In the genomic region with DNA sequence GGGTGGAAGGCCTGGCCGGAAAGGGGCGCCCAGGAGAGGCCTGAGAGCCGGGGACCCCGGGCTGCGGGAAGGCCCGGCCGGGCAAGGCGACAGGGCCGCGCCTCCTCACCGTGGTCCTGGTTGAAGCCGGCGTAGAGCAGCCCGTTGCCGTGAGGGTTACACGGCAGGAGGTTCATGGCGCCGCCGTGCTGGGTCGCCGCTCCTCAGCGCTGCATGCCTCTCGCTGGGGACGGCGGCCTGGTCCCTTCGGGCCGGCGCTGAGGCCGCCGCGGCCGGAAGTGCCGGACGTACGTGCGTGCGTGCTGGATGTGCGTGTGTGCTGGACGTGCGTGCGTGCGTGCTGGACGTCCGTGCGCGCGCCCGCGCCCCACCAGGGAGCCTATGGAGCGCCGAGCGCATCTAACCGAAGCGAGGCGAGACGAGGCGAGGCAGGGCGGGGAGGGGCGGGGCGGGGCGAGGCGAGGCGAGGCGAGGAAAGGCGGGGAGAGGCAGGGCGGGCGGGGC, we compare ENCODE assay signal across 8 cellular contexts. TPM values are rescaled to one million over a fixed set of nuclear protein-coding genes. Genes with fewer than 3 reads are reported as not detected.
DNase-seq lines count a peak whose midpoint lies in the region; ATAC-seq lines count a peak whose summit lies in the region.

Gene WDR45B (minus strand): TSS at position 280 of the 504 bp plus-strand sequence. CDS start 104 bp downstream, at position 176.

- H3K9me3 Mint-ChIP-seq in activated T-helper 1 cell treated with anti-CD3 and anti-CD28 coated beads, Interleukin-12 subunit alpha, Interleukin-12 subunit beta, Interleukin-2, Interleukin-4 antibody, amounts not matched to agents 30 ng/mL and 10 ng/mL and 1 ng/mL, durations not matched to agents 14 hours and 24 hours and 36 hours: no peaks in the 10 kb centered on the region
- no peaks in the 10 kb centered on the region for H3K9me3 Mint-ChIP-seq in naive B cell
- no peaks in the 10 kb centered on the region for H3K9me3 Mint-ChIP-seq in stimulated activated effector memory CD8-positive, alpha-beta T cell treated with anti-CD3 and anti-CD28 coated beads, Interleukin-12 subunit alpha, Interleukin-12 subunit beta, amount 100 ng/mL, for 72 hours

- peak within 1 kb of the TSS; percentile 76 for H3K27ac Mint-ChIP-seq in activated T-helper 1 cell treated with anti-CD3 and anti-CD28 coated beads, Interleukin-12 subunit alpha, Interleukin-12 subunit beta, Interleukin-2, Interleukin-4 antibody, amounts not matched to agents 30 ng/mL and 10 ng/mL and 1 ng/mL, durations not matched to agents 14 hours and 24 hours and 36 hours
- peak within 1 kb of the TSS; percentile 74 to 93 (median 84) for H3K27ac Mint-ChIP-seq in naive B cell
- H3K27ac Mint-ChIP-seq in stimulated activated effector memory CD8-positive, alpha-beta T cell treated with anti-CD3 and anti-CD28 coated beads, Interleukin-12 subunit alpha, Interleukin-12 subunit beta, amount 100 ng/mL, for 72 hours: peak within 1 kb of the TSS; percentile 85

- H3K4me3 Mint-ChIP-seq in activated T-helper 1 cell treated with anti-CD3 and anti-CD28 coated beads, Interleukin-12 subunit alpha, Interleukin-12 subunit beta, Interleukin-2, Interleukin-4 antibody, amounts not matched to agents 30 ng/mL and 10 ng/mL and 1 ng/mL, durations not matched to agents 14 hours and 24 hours and 36 hours: peak within 1 kb of the TSS; percentile 89
- peak within 1 kb of the TSS; percentile 81 to 93 (median 88) for H3K4me3 Mint-ChIP-seq in naive B cell
- peak within 1 kb of the TSS; percentile 84 for H3K4me3 Mint-ChIP-seq in stimulated activated effector memory CD8-positive, alpha-beta T cell treated with anti-CD3 and anti-CD28 coated beads, Interleukin-12 subunit alpha, Interleukin-12 subunit beta, amount 100 ng/mL, for 72 hours

- intact Hi-C loops in activated T-helper 1 cell treated with anti-CD3 and anti-CD28 coated beads, Interleukin-12 subunit alpha, Interleukin-12 subunit beta, Interleukin-2, Interleukin-4 antibody, amounts not matched to agents 30 ng/mL and 10 ng/mL and 1 ng/mL, durations not matched to agents 14 hours and 24 hours and 36 hours (cut with micrococcal nuclease): loop anchor here (1.0 to 5.0 kb wide), 6 partner anchors 50 to 403 kb away; partner anchors contain the start of genes CYBC1, FN3KRP and RAB40B

- no peaks in the 10 kb centered on the region for H3K27me3 Mint-ChIP-seq in activated T-helper 1 cell treated with anti-CD3 and anti-CD28 coated beads, Interleukin-12 subunit alpha, Interleukin-12 subunit beta, Interleukin-2, Interleukin-4 antibody, amounts not matched to agents 30 ng/mL and 10 ng/mL and 1 ng/mL, durations not matched to agents 14 hours and 24 hours and 36 hours (ENCODE audit: insufficient read depth)
- no peaks in the 10 kb centered on the region for H3K27me3 Mint-ChIP-seq in naive B cell

- DNase-seq in DMS53 (lab: John Stamatoyannopoulos, UW): peak; percentile 99
- peak; percentile 93 to 95 for DNase-seq in Kasumi-1 (lab: John Stamatoyannopoulos, UW)
- DNase-seq in RPMI7951 (ENCODE audit: low read depth): peak; percentile 94
- peak; percentile 90 for DNase-seq in activated T-helper 1 cell treated with anti-CD3 and anti-CD28 coated beads, Interleukin-12 subunit alpha, Interleukin-12 subunit beta, Interleukin-2, Interleukin-4 antibody, amounts not matched to agents 30 ng/mL and 10 ng/mL and 1 ng/mL, durations not matched to agents 14 hours and 24 hours and 36 hours (ENCODE audit: low spot score)
- peak; percentile 100 for DNase-seq in fibroblast of gingiva (ENCODE audit: low read depth)
- peak; percentile 85 for DNase-seq in naive B cell
- DNase-seq in stimulated activated effector memory CD8-positive, alpha-beta T cell treated with anti-CD3 and anti-CD28 coated beads, Interleukin-12 subunit alpha, Interleukin-12 subunit beta, amount 100 ng/mL, for 72 hours (ENCODE audit: low spot score in 2 of 2): peak; percentile 77 to 88

- H3K36me3 Mint-ChIP-seq in activated T-helper 1 cell treated with anti-CD3 and anti-CD28 coated beads, Interleukin-12 subunit alpha, Interleukin-12 subunit beta, Interleukin-2, Interleukin-4 antibody, amounts not matched to agents 30 ng/mL and 10 ng/mL and 1 ng/mL, durations not matched to agents 14 hours and 24 hours and 36 hours (ENCODE audit: low read depth): peaks cover 7% of the 10 kb centered on the region
- no peaks in the 10 kb centered on the region for H3K36me3 Mint-ChIP-seq in naive B cell
- H3K36me3 Mint-ChIP-seq in stimulated activated effector memory CD8-positive, alpha-beta T cell treated with anti-CD3 and anti-CD28 coated beads, Interleukin-12 subunit alpha, Interleukin-12 subunit beta, amount 100 ng/mL, for 72 hours: peaks cover 52% of the 10 kb centered on the region

- peaks cover 25% of the 10 kb centered on the region for H3K4me1 Mint-ChIP-seq in activated T-helper 1 cell treated with anti-CD3 and anti-CD28 coated beads, Interleukin-12 subunit alpha, Interleukin-12 subunit beta, Interleukin-2, Interleukin-4 antibody, amounts not matched to agents 30 ng/mL and 10 ng/mL and 1 ng/mL, durations not matched to agents 14 hours and 24 hours and 36 hours (ENCODE audit: low read depth)
- peaks cover 17 to 42% (median 27%) of the 10 kb centered on the region in 3 donors for H3K4me1 Mint-ChIP-seq in naive B cell
- H3K4me1 Mint-ChIP-seq in stimulated activated effector memory CD8-positive, alpha-beta T cell treated with anti-CD3 and anti-CD28 coated beads, Interleukin-12 subunit alpha, Interleukin-12 subunit beta, amount 100 ng/mL, for 72 hours: peaks cover 37% of the 10 kb centered on the region

- ATAC-seq in GM21825 (IDR thresholded peaks at IDR 0.05; ENCODE audit: unreplicated experiment) (peak; percentile 77), naive B cell (ENCODE audit: low read depth in 2 of 2) (peak; percentile 83 to 87)
- ATAC-seq in stimulated activated effector memory CD8-positive, alpha-beta T cell treated with anti-CD3 and anti-CD28 coated beads, Interleukin-12 subunit alpha, Interleukin-12 subunit beta, amount 100 ng/mL, for 72 hours: peak; percentile 93

RNA-seq across cellular contexts. Expression of gene WDR45B, which starts in this region (rescaled TPM):
- 59.1 and 62.5 TPM in 2 replicates for total RNA-seq in RPMI7951 (2014; rRNA removed; shearing (Covaris generic))
- total RNA-seq in activated T-helper 1 cell treated with anti-CD3 and anti-CD28 coated beads, Interleukin-12 subunit alpha, Interleukin-12 subunit beta, Interleukin-2, Interleukin-4 antibody, amounts not matched to agents 30 ng/mL and 10 ng/mL and 1 ng/mL, durations not matched to agents 14 hours and 24 hours and 36 hours: 55.1 and 56.7 TPM in 2 replicates
- 10 to 100 TPM; 37.9 to 77.8 (median 47.4) TPM for polyA plus RNA-seq in naive B cell (ENCODE audit: low read depth in 6 of 6)

Comparison
In these comparisons a context has a peak if more than half of its experiments do, and no peak if none do; other contexts are left out.
1. Peak in every context shown above with its lines: DNase-seq and ATAC-seq.